Comparison of ENCODE assay signal across 8 cellular contexts in the genomic region with DNA sequence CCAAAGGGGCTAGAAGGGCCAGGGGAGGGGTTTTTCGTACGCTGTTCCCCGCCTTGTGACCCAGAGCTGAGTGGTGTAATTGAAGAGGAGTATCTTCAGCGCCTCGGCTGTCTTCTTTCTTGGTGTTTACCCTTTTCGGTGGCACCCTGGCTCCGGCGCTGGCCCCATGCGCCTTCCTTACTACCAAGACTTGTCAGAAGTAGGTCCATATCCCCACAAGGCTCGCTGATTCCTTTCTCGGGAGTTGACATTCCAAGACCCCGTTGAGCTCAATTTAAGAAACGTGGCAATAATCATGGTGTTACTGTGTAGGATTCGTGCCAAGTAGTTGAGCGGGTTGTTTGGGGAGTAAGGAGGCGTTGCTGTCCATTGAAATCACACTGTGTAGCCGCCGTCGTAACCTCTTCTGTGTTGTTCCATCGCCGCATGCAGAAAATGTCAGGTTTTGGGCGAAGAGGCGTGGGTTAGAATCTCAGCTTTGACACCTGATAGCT. TPM values are rescaled to one million over a fixed set of nuclear protein-coding genes. Genes with fewer than 3 reads are reported as not detected.
DNase-seq lines count a peak whose midpoint lies in the region; ATAC-seq and TF ChIP-seq lines count a peak whose summit lies in the region.

No MANE protein-coding gene starts in this region.

- H3K79me1 ChIP-seq in H9 (ENCODE audit: insufficient read depth, low read depth, low read length, poor library complexity, severe bottlenecking), result no peaks in the 10 kb centered on the region

- H4K20me1 ChIP-seq in H9 (ENCODE audit: control insufficient read depth, insufficient read depth, insufficient read length) (no peaks in the 10 kb centered on the region), Karpas-422 (ENCODE audit: insufficient read depth, low read depth, low read length) (no peaks in the 10 kb centered on the region)

- no peak overlapping the region for H2BK15ac ChIP-seq in H9 (ENCODE audit: low read depth, low read length)

- H3K4me1 Mint-ChIP-seq in activated T-cell treated with anti-CD3 and anti-CD28 coated beads, Interleukin-2, amount 50 U/mL, for 4 hours (ENCODE audit: low read depth), result peaks cover 28% of the 10 kb centered on the region
- peaks cover 4 to 7% of the 10 kb centered on the region in 2 experiments; a peak in 3 of 4 replicates for H3K4me1 Mint-ChIP-seq in H9
- peaks cover 4% of the 10 kb centered on the region for H3K4me1 Mint-ChIP-seq in activated T-helper 17 cell treated with anti-CD3 and anti-CD28 coated beads, Interleukin-2, amount 50 U/mL, for 72 hours

- peak; percentile 2 to 19 for ATAC-seq in activated T-cell treated with anti-CD3 and anti-CD28 coated beads, Interleukin-2, amount 50 U/mL, for 4 hours
- peak; percentile 21 for ATAC-seq in activated T-helper 17 cell treated with anti-CD3 and anti-CD28 coated beads, Interleukin-2, amount 50 U/mL, for 72 hours (replicated peaks)
- peak; percentile 34 to 61 for ATAC-seq in left cardiac atrium
- peak; percentile 20 to 52 (median 34) for ATAC-seq in psoas muscle

- no peak overlapping the region for H3K18ac ChIP-seq in H9 (ENCODE audit: insufficient read length, low read depth, low read length)

- H3K27me3 ChIP-seq in H9 (ENCODE audit: insufficient read depth, low read length) (no peaks in the 10 kb centered on the region), Karpas-422 (ENCODE audit: low read length) (no peaks in the 10 kb centered on the region), psoas muscle (ENCODE audit: insufficient read depth in 3 of 3, low read length in 2 of 3) (no peaks in the 10 kb centered on the region)

- no peak for DNase-seq in activated T-cell treated with anti-CD3 and anti-CD28 coated beads, Interleukin-2, amount 50 U/mL, for 4 hours
- DNase-seq in activated T-cell treated with anti-CD3 and anti-CD28 coated beads for 4 hours (no peak), H9 (no peak), Karpas-422 (peak; percentile 73), left cardiac atrium (no peak), psoas muscle (peak in 1 of 2 donors; percentile 51), HK-2 (ENCODE audit: unreplicated experiment) (no peak)

- H3K9ac ChIP-seq in H9 (ENCODE audit: extremely low read depth, insufficient read length, low read length), result peak overlapping the region; percentile 32
- H3K9ac ChIP-seq in Karpas-422 (ENCODE audit: low read length), result peak overlapping the region; percentile 90

- H3K27ac Mint-ChIP-seq in H9, result no peak overlapping the region; a peak in 1 of 7 replicates
- H3K27ac Mint-ChIP-seq in activated T-helper 17 cell treated with anti-CD3 and anti-CD28 coated beads, Interleukin-2, amount 50 U/mL, for 72 hours, result no peak overlapping the region

- no peak overlapping the region for H2BK120ac ChIP-seq in H9 (ENCODE audit: low read depth, low read length, poor library complexity, severe bottlenecking)

- no peak overlapping the region for H3K4me3 Mint-ChIP-seq in activated T-cell treated with anti-CD3 and anti-CD28 coated beads, Interleukin-2, amount 50 U/mL, for 4 hours
- H3K4me3 Mint-ChIP-seq in H9, result no peak overlapping the region
- H3K4me3 Mint-ChIP-seq in activated T-helper 17 cell treated with anti-CD3 and anti-CD28 coated beads, Interleukin-2, amount 50 U/mL, for 72 hours, result no peak overlapping the region

- no peak overlapping the region for H3K56ac ChIP-seq in H9 (ENCODE audit: insufficient read length, low read depth, low read length)

- H2BK5ac ChIP-seq in H9 (ENCODE audit: insufficient read length, low read length), result no peak overlapping the region

- H3K36me3 Mint-ChIP-seq in activated T-cell treated with anti-CD3 and anti-CD28 coated beads, Interleukin-2, amount 50 U/mL, for 4 hours (ENCODE audit: insufficient read depth), result peaks cover 1% of the 10 kb centered on the region
- peaks cover 0 to 5% (median 4%) of the 10 kb centered on the region in 3 experiments; a peak in 3 of 7 replicates for H3K36me3 Mint-ChIP-seq in H9 (ENCODE audit: insufficient read depth in 1 of 3, low read depth in 3 of 3)
- peaks cover 6% of the 10 kb centered on the region for H3K36me3 Mint-ChIP-seq in activated T-helper 17 cell treated with anti-CD3 and anti-CD28 coated beads, Interleukin-2, amount 50 U/mL, for 72 hours (ENCODE audit: low read depth)

- no peak overlapping the region for H3K4ac ChIP-seq in H9 (ENCODE audit: low read depth, low read length)

- H3K27ac ChIP-seq in H9 (ENCODE audit: insufficient read length, low read depth, low read length) (no peak overlapping the region), Karpas-422 (ENCODE audit: low read length) (peak overlapping the region; percentile 39; the same call in 1 of the 2 replicates), psoas muscle (peak overlapping the region; percentile 89)

- H3K14ac ChIP-seq in H9 (ENCODE audit: insufficient read depth, low read length), result no peak overlapping the region

- H2AFZ ChIP-seq in H9 (ENCODE audit: low read length) (peak overlapping the region; percentile 35), Karpas-422 (ENCODE audit: low read length) (peak overlapping the region; percentile 82)

- no peaks in the 10 kb centered on the region for H3K9me3 ChIP-seq in H9 (ENCODE audit: control insufficient read depth, low read depth, low read length)
- no peaks in the 10 kb centered on the region; the same call in 1 of the 2 replicates for H3K9me3 ChIP-seq in Karpas-422 (ENCODE audit: low read length)
- H3K9me3 ChIP-seq in psoas muscle, result no peaks in the 10 kb centered on the region

- no peak overlapping the region for H2AK5ac ChIP-seq in H9 (ENCODE audit: insufficient read length, low read length)

- H3K27me3 Mint-ChIP-seq in activated T-cell treated with anti-CD3 and anti-CD28 coated beads, Interleukin-2, amount 50 U/mL, for 4 hours (ENCODE audit: low read depth), result no peaks in the 10 kb centered on the region
- H3K27me3 Mint-ChIP-seq in H9 (ENCODE audit: low read depth), result peaks cover 10% of the 10 kb centered on the region
- no peaks in the 10 kb centered on the region for H3K27me3 Mint-ChIP-seq in activated T-helper 17 cell treated with anti-CD3 and anti-CD28 coated beads, Interleukin-2, amount 50 U/mL, for 72 hours

- H3T11ph ChIP-seq in H9 (ENCODE audit: low read length), result no peak overlapping the region

- peak overlapping the region; percentile 85 for H3K4me3 ChIP-seq in Karpas-422 (ENCODE audit: low read length)
- peak overlapping the region; percentile 83 for H3K4me3 ChIP-seq in psoas muscle

- peaks cover 17% of the 10 kb centered on the region for H3K23me2 ChIP-seq in H9 (ENCODE audit: insufficient read length, low read depth, low read length, poor library complexity, severe bottlenecking)

- TF ChIP-seq CTCF in H9 (conservative IDR thresholded peaks at IDR 0.05) (no peak), psoas muscle (IDR thresholded peaks at IDR 0.05) (no peak)

- H2BK20ac ChIP-seq in H9 (ENCODE audit: low read depth, low read length, poor library complexity, severe bottlenecking), result no peak overlapping the region

- H4K91ac ChIP-seq in H9 (ENCODE audit: insufficient read length, low read depth, low read length), result no peak overlapping the region

- intact Hi-C loops in left cardiac atrium (cut with DNase I) (loop anchor here in 1 of 2 donors (10.0 kb wide), 1 partner anchor 379 kb away; no protein-coding TSS in a partner anchor), psoas muscle (cut with DNase I) (loop anchor here (10.0 kb wide), 1 partner anchor 219 kb away; a partner anchor contains a TSS)

- H3K79me2 ChIP-seq in H9 (ENCODE audit: insufficient read depth, low read length) (peaks cover 6% of the 10 kb centered on the region; the same call in 1 of the 2 replicates), Karpas-422 (ENCODE audit: low read length) (peaks cover 96% of the 10 kb centered on the region)

- no CpG with 5 or more reads among the region's 23 CpGs for WGBS in H9 (ENCODE audit: extremely low coverage, insufficient read length, low lambda C conversion rate)
- 0 to 3% (median 1%) methylated on average over 23 of the region's 23 CpGs for WGBS in psoas muscle, 3 donors

- H2BK12ac ChIP-seq in H9 (ENCODE audit: insufficient read length, low read depth, low read length), result no peak overlapping the region

- peaks cover 3% of the 10 kb centered on the region; the same call in 1 of the 2 replicates for H3K4me1 ChIP-seq in H9 (ENCODE audit: insufficient read depth, low read length)
- H3K4me1 ChIP-seq in Karpas-422 (ENCODE audit: low read length), result peaks cover 30% of the 10 kb centered on the region
- H3K4me1 ChIP-seq in psoas muscle, result peaks cover 16% of the 10 kb centered on the region

- H3K36me3 ChIP-seq in Karpas-422 (ENCODE audit: insufficient read depth, low read length) (peaks cover 5% of the 10 kb centered on the region), psoas muscle (ENCODE audit: insufficient read depth in 1 of 2, low read depth in 1 of 2) (no peaks in the 10 kb centered on the region)

- H3K23ac ChIP-seq in H9 (ENCODE audit: insufficient read length, low read depth, low read length), result no peak overlapping the region

- no peak overlapping the region for H4K5ac ChIP-seq in H9 (ENCODE audit: insufficient read length, low read depth, low read length)

- H3K9me3 Mint-ChIP-seq in activated T-cell treated with anti-CD3 and anti-CD28 coated beads, Interleukin-2, amount 50 U/mL, for 4 hours, result no peaks in the 10 kb centered on the region
- no peaks in the 10 kb centered on the region; a peak in 1 of 5 replicates for H3K9me3 Mint-ChIP-seq in H9
- H3K9me3 Mint-ChIP-seq in activated T-helper 17 cell treated with anti-CD3 and anti-CD28 coated beads, Interleukin-2, amount 50 U/mL, for 72 hours, result no peaks in the 10 kb centered on the region

- no peaks in the 10 kb centered on the region for H3K9me2 ChIP-seq in Karpas-422 (replicated peaks; ENCODE audit: insufficient read depth, low read length)

- H3K4me2 ChIP-seq in H9 (ENCODE audit: insufficient read depth, insufficient read length, low read length), result peak overlapping the region; percentile 82
- peak overlapping the region; percentile 93 for H3K4me2 ChIP-seq in Karpas-422 (ENCODE audit: low read depth, low read length, poor library complexity, severe bottlenecking)

- no peak overlapping the region for H4K8ac ChIP-seq in H9 (replicated peaks; ENCODE audit: insufficient read length, low read depth, low read length)

RNA-seq across cellular contexts. Expression of a gene that starts 0.8 kb away (rescaled TPM):
- total RNA-seq in activated T-cell treated with anti-CD3 and anti-CD28 coated beads, Interleukin-2, amount 50 U/mL, for 4 hours, result 10 to 100 TPM; 43.7 to 47.8 (median 45.0) TPM
- total RNA-seq in H9 (2021) (31.4 and 32.6 TPM in 2 replicates), left cardiac atrium (10 to 100 TPM; 34.5 to 42.8 TPM), psoas muscle (10 to 100 TPM; 32.1 to 57.4 (median 41.3) TPM)
- total RNA-seq in Karpas-422 (2014; rRNA removed; shearing (Covaris generic); ENCODE audit: low replicate concordance), result 46.6 and 65.3 TPM in 2 replicates
- total RNA-seq in activated T-helper 17 cell treated with anti-CD3 and anti-CD28 coated beads, Interleukin-2, amount 50 U/mL, for 72 hours, result 10 to 100 TPM; 13.6 to 30.4 TPM
- 10 to 100 TPM; 71.1 to 87.2 (median 86.7) TPM for polyA plus RNA-seq in psoas muscle

RNA-seq across cellular contexts. Expression of a gene that starts 0.9 kb away (rescaled TPM):
- total RNA-seq in activated T-cell treated with anti-CD3 and anti-CD28 coated beads, Interleukin-2, amount 50 U/mL, for 4 hours, result 10 to 100 TPM in 2 of 3 donors, 1 to 10 TPM in 1; 8.9 to 13.2 (median 10.9) TPM
- total RNA-seq in H9 (2021), result 17.9 and 18.0 TPM in 2 replicates
- total RNA-seq in Karpas-422 (2014; rRNA removed; shearing (Covaris generic); ENCODE audit: low replicate concordance), result 13.6 and 23.0 TPM in 2 replicates
- total RNA-seq in activated T-helper 17 cell treated with anti-CD3 and anti-CD28 coated beads, Interleukin-2, amount 50 U/mL, for 72 hours, result 10 to 100 TPM in 1 of 2 donors, 1 to 10 TPM in 1; 6.8 to 11.2 TPM
- total RNA-seq in left cardiac atrium, result 1 to 10 TPM; 6.1 to 9.0 TPM
- total RNA-seq in psoas muscle, result 1 to 10 TPM; 2.9 to 5.1 (median 3.8) TPM
- polyA plus RNA-seq in psoas muscle, result 1 to 10 TPM; 4.7 to 7.6 (median 6.2) TPM
